Comparison of ENCODE assay signal across 8 cellular contexts in the genomic region with DNA sequence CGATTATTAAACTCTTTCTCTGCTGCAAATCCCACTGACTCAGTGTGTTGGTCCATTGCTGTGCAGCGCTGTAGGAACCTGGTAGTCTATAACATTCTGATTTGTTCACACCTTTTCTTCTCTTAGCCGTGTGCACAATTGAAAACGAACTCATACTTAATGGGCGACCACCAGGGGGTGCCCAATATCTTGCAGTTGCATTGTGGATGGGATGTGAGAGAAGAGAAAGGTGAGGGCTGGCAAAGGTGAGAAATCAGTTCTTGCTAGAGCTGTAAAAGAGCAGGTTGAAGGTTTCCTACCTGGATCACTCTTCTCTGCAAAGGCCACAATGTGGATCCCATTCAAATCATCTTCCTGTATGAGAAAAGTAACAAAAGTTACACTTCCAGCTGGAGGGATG. TPM values are rescaled to one million over a fixed set of nuclear protein-coding genes. Genes with fewer than 3 reads are reported as not detected.
DNase-seq lines count a peak whose midpoint lies in the region; ATAC-seq and TF ChIP-seq lines count a peak whose summit lies in the region.

No MANE protein-coding gene starts in this region.

- H3K9me3 ChIP-seq in suprapubic skin = no peaks in the 10 kb centered on the region

- peaks cover 17% of the 10 kb centered on the region for H3K4me1 ChIP-seq in suprapubic skin

- H3K9me3 Mint-ChIP-seq in activated CD4-positive, alpha-beta memory T cell treated with anti-CD3 and anti-CD28 coated beads for 36 hours = no peaks in the 10 kb centered on the region

- peak in 1 of 2 donors; percentile 36 for TF ChIP-seq CTCF in suprapubic skin (IDR thresholded peaks at IDR 0.05)

- H3K4me3 Mint-ChIP-seq in activated CD4-positive, alpha-beta memory T cell treated with anti-CD3 and anti-CD28 coated beads for 36 hours = no peak overlapping the region

- intact Hi-C loops in activated CD4-positive, alpha-beta memory T cell treated with anti-CD3 and anti-CD28 coated beads for 36 hours (cut with micrococcal nuclease) = loop anchor here (1.0 kb wide), 1 partner anchor 264 kb away; no protein-coding TSS in a partner anchor
- intact Hi-C loops in left ventricle myocardium superior (cut with micrococcal nuclease) = loop anchor here (10.0 kb wide), 1 partner anchor 47 kb away; the partner anchor contains the start of gene CASQ2

- H3K27me3 ChIP-seq in suprapubic skin = no peaks in the 10 kb centered on the region

- H3K4me3 ChIP-seq in suprapubic skin = no peak overlapping the region

- CTCF ChIA-PET in activated CD4-positive, alpha-beta memory T cell treated with anti-CD3 and anti-CD28 coated beads for 36 hours (lab: Charles Lee) = interaction anchor here (1.3 to 3.5 kb wide), 3 partner anchors 11 to 53 kb away, joined by 4 to 30 read pairs (median 11); no protein-coding TSS in a partner anchor

- DNase-seq in Daoy (ENCODE audit: low read depth) = peak; percentile 46
- DNase-seq in activated CD4-positive, alpha-beta memory T cell treated with anti-CD3 and anti-CD28 coated beads for 36 hours = peak; percentile 41
- DNase-seq in left ventricle myocardium superior = peak; percentile 68
- DNase-seq in stimulated activated CD4-positive, alpha-beta T cell treated with anti-CD3 and anti-CD28 coated beads, Interleukin-1b, Interleukin-23, amount 100 ng/mL, for 48 hours = peak; percentile 18
- DNase-seq in suprapubic skin (ENCODE audit: low spot score in 2 of 2) = no peak
- no peak for DNase-seq in effector CD4-positive, alpha-beta T cell
- no peak for DNase-seq in NCI-H2107 treated with DMSO at 0.1 percent for 48 hours (lab: John Stamatoyannopoulos, UW; ENCODE audit: unreplicated experiment)

- peaks cover 7% of the 10 kb centered on the region for H3K27me3 Mint-ChIP-seq in activated CD4-positive, alpha-beta memory T cell treated with anti-CD3 and anti-CD28 coated beads for 36 hours

- no peaks in the 10 kb centered on the region for H3K36me3 ChIP-seq in suprapubic skin

- no peak overlapping the region for H3K27ac ChIP-seq in suprapubic skin

- WGBS in suprapubic skin = 55% methylated on average over 5 of the region's 5 CpGs

- TF ChIP-seq EP300 in suprapubic skin (IDR thresholded peaks at IDR 0.05) = no peak

- ATAC-seq in HG03342 (IDR thresholded peaks at IDR 0.05; ENCODE audit: unreplicated experiment) = peak; percentile 44
- ATAC-seq in left ventricle myocardium superior = peak; percentile 3

- no peak overlapping the region for H3K27ac Mint-ChIP-seq in activated CD4-positive, alpha-beta memory T cell treated with anti-CD3 and anti-CD28 coated beads for 36 hours

- H3K36me3 Mint-ChIP-seq in activated CD4-positive, alpha-beta memory T cell treated with anti-CD3 and anti-CD28 coated beads for 36 hours = no peaks in the 10 kb centered on the region

- POLR2A ChIA-PET in activated CD4-positive, alpha-beta memory T cell treated with anti-CD3 and anti-CD28 coated beads for 36 hours (lab: Charles Lee) = interaction anchor here (0.5 kb wide), 1 partner anchor 132 kb away, joined by 3 read pairs; no protein-coding TSS in a partner anchor

- no peaks in the 10 kb centered on the region for H3K4me1 Mint-ChIP-seq in activated CD4-positive, alpha-beta memory T cell treated with anti-CD3 and anti-CD28 coated beads for 36 hours (ENCODE audit: low read depth)

- no peak for TF ChIP-seq POLR2A in suprapubic skin (IDR thresholded peaks at IDR 0.05)

RNA-seq across cellular contexts. Expression of gene CASQ2, which starts 51.0 kb away (rescaled TPM):
- total RNA-seq in Daoy (2014; rRNA removed; shearing (Covaris generic)) = 0.29 TPM in 1 of 2 replicates, not detected in the other
- not detected for total RNA-seq in activated CD4-positive, alpha-beta memory T cell treated with anti-CD3 and anti-CD28 coated beads for 36 hours
- 879 TPM for total RNA-seq in left ventricle myocardium superior
- 1 to 10 TPM; 1.5 to 3.6 (median 2.5) TPM for total RNA-seq in suprapubic skin

Comparison
In these comparisons a context has a peak if more than half of its experiments do, and no peak if none do; other contexts are left out.
1. DNase-seq: peak in Daoy (single experiment), activated CD4-positive, alpha-beta memory T cell treated with anti-CD3 and anti-CD28 coated beads for 36 hours (single experiment), left ventricle myocardium superior (single experiment) and stimulated activated CD4-positive, alpha-beta T cell treated with anti-CD3 and anti-CD28 coated beads, Interleukin-1b, Interleukin-23, amount 100 ng/mL, for 48 hours (single experiment); none in suprapubic skin (0 of 2), effector CD4-positive, alpha-beta T cell (single experiment) and NCI-H2107 treated with DMSO at 0.1 percent for 48 hours (single experiment).
2. RNA of gene CASQ2, which starts 51.0 kb away (total RNA-seq): 879 TPM in left ventricle myocardium superior (single experiment); 1.5 to 3.6 TPM in suprapubic skin, 0.29 TPM in Daoy and not detected in activated CD4-positive, alpha-beta memory T cell treated with anti-CD3 and anti-CD28 coated beads for 36 hours; every median in the first group is over 100 times any median in the second.